Comparison of ENCODE assay signal across 9 cellular contexts in the genomic region with DNA sequence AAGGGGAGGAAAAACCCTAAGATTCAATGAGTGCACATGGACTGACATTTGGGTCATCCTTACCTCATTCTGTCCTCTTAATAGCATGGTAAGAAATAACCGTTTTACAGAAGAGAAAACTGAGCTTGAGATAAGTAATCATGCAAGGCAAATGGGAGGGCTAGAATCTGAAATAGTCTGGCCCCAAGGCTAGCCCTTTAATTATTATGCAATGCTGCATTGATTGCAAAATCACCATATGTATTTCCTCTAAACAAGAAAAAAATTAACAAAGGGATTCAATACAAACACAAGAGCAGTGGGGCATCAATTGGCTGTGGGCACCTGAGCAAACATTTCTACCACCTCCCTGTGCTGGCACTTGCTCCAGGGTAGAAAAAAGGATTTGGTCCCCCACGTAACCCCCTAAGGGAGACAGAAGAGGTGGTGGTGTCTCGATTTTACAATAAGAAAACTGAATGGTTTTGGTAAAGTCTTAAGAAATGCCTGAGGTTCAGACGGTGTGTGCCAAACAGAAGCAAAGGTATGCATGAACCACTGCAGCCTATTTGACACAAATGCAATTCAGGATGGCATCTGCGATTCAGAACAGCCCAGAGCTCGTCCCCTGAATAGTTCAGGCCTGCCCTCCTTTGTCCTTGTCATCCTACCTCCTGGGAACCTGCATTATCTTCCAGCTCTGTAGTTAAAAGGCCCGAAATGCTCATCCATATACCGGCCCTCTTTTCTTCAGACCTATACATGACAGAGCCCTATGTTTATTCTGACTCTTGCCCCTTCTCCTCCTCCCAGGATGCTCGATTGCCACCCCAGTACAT. TPM values are rescaled to one million over a fixed set of nuclear protein-coding genes. Genes with fewer than 3 reads are reported as not detected.
DNase-seq lines count a peak whose midpoint lies in the region; ATAC-seq and TF ChIP-seq lines count a peak whose summit lies in the region.
"Had no signal": no experiment of that assay in that cellular context is flagged by ENCODE, and none has a peak within 500 bp of the region (broad histone marks: within the 10 kb centered on the region; RNA-seq: fewer than 3 reads in every experiment).

No MANE protein-coding gene starts in this region.

- POLR2A ChIA-PET in activated B cell treated with CpG ODN at 0.5 μM for 24 hours (lab: Charles Lee): interaction anchor here (0.6 to 1.2 kb wide), 2 partner anchors 13 to 87 kb away, joined by 3 to 7 read pairs; no protein-coding TSS in a partner anchor

- intact Hi-C loops in activated B cell treated with CpG ODN at 0.5 μM for 24 hours (cut with micrococcal nuclease) (no loop called here), dorsolateral prefrontal cortex (cut with DNase I) (no loop called here)

- TF ChIP-seq CTCF in activated B cell treated with CpG ODN at 0.5 μM for 24 hours (IDR thresholded peaks at IDR 0.05): no peak
- no peak for TF ChIP-seq CTCF in dorsolateral prefrontal cortex (IDR thresholded peaks at IDR 0.05 in 54 of 56, conservative IDR thresholded peaks at IDR 0.05 in 2 of 56; ENCODE audit: low read depth in 1 of 56, partially characterized antibody in 56 of 56)

- peaks cover 5% of the 10 kb centered on the region for H3K36me3 Mint-ChIP-seq in activated B cell treated with CpG ODN at 0.5 μM for 24 hours (ENCODE audit: low read depth)

- no peak overlapping the region for H3K4me3 ChIP-seq in dorsolateral prefrontal cortex

- H3K4me1 Mint-ChIP-seq in activated B cell treated with CpG ODN at 0.5 μM for 24 hours: peaks cover 75% of the 10 kb centered on the region

- CTCF ChIA-PET in activated B cell treated with CpG ODN at 0.5 μM for 24 hours (lab: Charles Lee): interaction anchor here (1.9 kb wide), 1 partner anchor 11 kb away, joined by 7 read pairs; no protein-coding TSS in a partner anchor

- no peaks in the 10 kb centered on the region for H3K27me3 Mint-ChIP-seq in activated B cell treated with CpG ODN at 0.5 μM for 24 hours

- peak overlapping the region; percentile 57 for H3K27ac Mint-ChIP-seq in activated B cell treated with CpG ODN at 0.5 μM for 24 hours

- no peaks in the 10 kb centered on the region for H3K27me3 ChIP-seq in dorsolateral prefrontal cortex

- peak overlapping the region in 11 of 59 donors; percentile 3 to 55 (median 9) for H3K27ac ChIP-seq in dorsolateral prefrontal cortex

- DNase-seq in EL: peak; percentile 23
- no peak for DNase-seq in activated B cell treated with CpG ODN at 0.5 μM for 24 hours
- DNase-seq in iris pigment epithelial cell (ENCODE audit: low read depth): peak; percentile 63
- DNase-seq in dorsolateral prefrontal cortex: no peak
- no peak for DNase-seq in DMS153 (lab: John Stamatoyannopoulos, UW)
- DNase-seq in retina: no peak
- DNase-seq: activated CD4-positive, alpha-beta T cell treated with anti-CD3 and anti-CD28 coated beads for 48 hours had no signal

- no peaks in the 10 kb centered on the region for H3K9me3 Mint-ChIP-seq in activated B cell treated with CpG ODN at 0.5 μM for 24 hours

- ATAC-seq in HG02759 (IDR thresholded peaks at IDR 0.05; ENCODE audit: unreplicated experiment): peak; percentile 58
- peak; percentile 50 for ATAC-seq in activated B cell treated with CpG ODN at 0.5 μM for 24 hours (ENCODE audit: low read depth)
- no peak for ATAC-seq in GM19467 (IDR thresholded peaks at IDR 0.05; ENCODE audit: unreplicated experiment)

- H3K4me3 Mint-ChIP-seq in activated B cell treated with CpG ODN at 0.5 μM for 24 hours: peak overlapping the region; percentile 32

RNA-seq across cellular contexts. Expression of a gene that starts 23.6 kb away (rescaled TPM):
- total RNA-seq in activated B cell treated with CpG ODN at 0.5 μM for 24 hours (94.6 and 102 TPM in 2 replicates), dorsolateral prefrontal cortex (100 to 1,000 TPM in 115 of 120 experiments, 10 to 100 TPM in 5; 77.5 to 992 (median 272) TPM)

Comparison
In these comparisons a context has a peak if more than half of its experiments do, and no peak if none do; other contexts are left out.
1. DNase-seq: peak in EL (single experiment) and iris pigment epithelial cell (single experiment); none in activated B cell treated with CpG ODN at 0.5 μM for 24 hours (single experiment), dorsolateral prefrontal cortex (0 of 10), DMS153 (single experiment) and retina (single experiment).